Comparison of ENCODE assay signal across 11 cellular contexts in the genomic region with DNA sequence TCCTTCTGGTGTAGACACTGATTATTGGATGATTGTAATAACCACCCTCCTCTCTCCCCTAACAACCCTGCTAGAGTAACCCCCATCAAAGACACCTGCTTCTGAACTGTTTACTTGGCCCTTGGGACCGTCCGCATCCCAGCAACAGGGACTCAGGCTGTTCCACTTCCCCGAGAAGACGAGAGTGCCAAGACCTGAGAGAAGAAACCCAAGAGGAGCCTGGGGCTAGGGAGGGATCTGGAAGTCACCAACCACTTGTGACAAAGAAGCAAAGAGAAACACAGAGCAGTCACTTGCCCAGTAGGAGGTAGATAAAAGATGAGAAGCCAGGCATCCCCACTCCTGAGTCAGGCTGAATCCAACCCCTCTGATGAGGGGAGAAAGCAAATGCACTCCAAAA.
"Had no signal": no experiment of that assay in that cellular context is flagged by ENCODE, and none has a peak within 500 bp of the region (broad histone marks: within the 10 kb centered on the region; RNA-seq: fewer than 3 reads in every experiment).

No MANE protein-coding gene starts in this region.

- H3K27me3 ChIP-seq: cardiac muscle cell, esophagus squamous epithelium, right lobe of liver had no signal

- H3K27ac ChIP-seq: cardiac muscle cell, esophagus squamous epithelium, psoas muscle, right lobe of liver, VCaP had no signal

- DNase-seq: activated CD4-positive, alpha-beta T cell treated with anti-CD3 and anti-CD28 coated beads, Interleukin-2, amount 50 U/mL, for 48 hours; activated naive CD4-positive, alpha-beta T cell treated with anti-CD3 and anti-CD28 coated beads for 36 hours; activated T-cell treated with anti-CD3 and anti-CD28 coated beads, Interleukin-2, amount 50 U/mL, for 1 hour; esophagus squamous epithelium; naive B cell; psoas muscle; right lobe of liver; SK-N-SH; T-helper 1 cell had no signal

- H3K4me3 ChIP-seq: cardiac muscle cell, esophagus squamous epithelium, psoas muscle, right lobe of liver had no signal

- ATAC-seq: psoas muscle, right lobe of liver had no signal

- H3K36me3 ChIP-seq: cardiac muscle cell, esophagus squamous epithelium, right lobe of liver had no signal

- H3K4me1 ChIP-seq: esophagus squamous epithelium, psoas muscle, right lobe of liver had no signal

- H3K9me3 ChIP-seq: esophagus squamous epithelium, psoas muscle, right lobe of liver, SK-N-SH had no signal
